ENCODE assay signal across 25 cellular contexts in genomic region chr7:52269669-52270068, GRCh38.
A peak's percentile ranks its signal among the peaks of the same experiment; 100 is the strongest.
DNase-seq lines count a peak whose midpoint lies in the region; ATAC-seq, FAIRE-seq and TF ChIP-seq lines count a peak whose summit lies in the region.
"Had no signal": no experiment of that assay in that cellular context is flagged by ENCODE, and none has a peak within 500 bp of the region (broad histone marks: within the 10 kb centered on the region; RNA-seq: fewer than 3 reads in every experiment).

No MANE protein-coding gene starts in this region.

- H3K4me2 ChIP-seq in astrocyte (ENCODE audit: low read length) (peak overlapping the region; percentile 0), endothelial cell of umbilical vein (ENCODE audit: insufficient read depth, low read length) (peak overlapping the region; percentile 97), smooth muscle cell (peak overlapping the region; percentile 21)
- H3K4me2 ChIP-seq: BLaER1 had no signal

- H3K9me1 ChIP-seq in endothelial cell of umbilical vein (replicated peaks; ENCODE audit: control insufficient read depth, extremely low read depth, insufficient read depth, low read length): no peaks in the 10 kb centered on the region

- no peaks in the 10 kb centered on the region for H3K36me3 ChIP-seq in astrocyte (ENCODE audit: insufficient read depth, low read length)
- no peaks in the 10 kb centered on the region for H3K36me3 ChIP-seq in endothelial cell of umbilical vein (ENCODE audit: control insufficient read depth in 2 of 2, extremely low read depth in 1 of 2, insufficient read depth in 2 of 2, low read length in 2 of 2)
- H3K36me3 ChIP-seq in smooth muscle cell (ENCODE audit: low read depth): no peaks in the 10 kb centered on the region
- H3K36me3 ChIP-seq: BLaER1, HAP-1 had no signal

- H3K36me3 Mint-ChIP-seq in astrocyte (ENCODE audit: low read depth, unreplicated experiment): no peaks in the 10 kb centered on the region
- H3K36me3 Mint-ChIP-seq: CD4-positive, CD25-positive, alpha-beta regulatory T cell; CD8-positive, alpha-beta T cell had no signal

- no peaks in the 10 kb centered on the region for H3K27me3 ChIP-seq in astrocyte (ENCODE audit: insufficient read depth, low read length)
- H3K27me3 ChIP-seq in endothelial cell of umbilical vein (ENCODE audit: control insufficient read depth in 2 of 2, insufficient read depth in 2 of 2, low read length in 2 of 2): no peaks in the 10 kb centered on the region
- H3K27me3 ChIP-seq in smooth muscle cell (ENCODE audit: low read depth): no peaks in the 10 kb centered on the region
- H3K27me3 ChIP-seq: BLaER1 had no signal

- no peak for ATAC-seq in HG03342 (IDR thresholded peaks at IDR 0.05; ENCODE audit: unreplicated experiment)
- ATAC-seq: CD8-positive, alpha-beta T cell had no signal

- no peaks in the 10 kb centered on the region for H3K9me3 ChIP-seq in astrocyte (ENCODE audit: insufficient read depth, low read depth, low read length)
- H3K9me3 ChIP-seq in endothelial cell of umbilical vein (replicated peaks; ENCODE audit: control insufficient read depth, insufficient read depth, low read length): no peaks in the 10 kb centered on the region
- no peaks in the 10 kb centered on the region for H3K9me3 ChIP-seq in smooth muscle cell (replicated peaks; ENCODE audit: low read depth)
- H3K9me3 ChIP-seq: Caco-2, HAP-1 had no signal

- WGBS in smooth muscle cell (ENCODE audit: low lambda C conversion rate): 48% methylated on average over 2 of the region's 2 CpGs

- H3K4me1 Mint-ChIP-seq in astrocyte (ENCODE audit: low read depth, unreplicated experiment): no peaks in the 10 kb centered on the region
- H3K4me1 Mint-ChIP-seq: B cell; CD4-positive, CD25-positive, alpha-beta regulatory T cell had no signal

- H2AFZ ChIP-seq in astrocyte (ENCODE audit: low read depth, low read length) (no peak overlapping the region), endothelial cell of umbilical vein (ENCODE audit: low read depth, low read length) (peak overlapping the region; percentile 21), smooth muscle cell (ENCODE audit: low read depth) (peak overlapping the region; percentile 12)

- intact Hi-C loops in endothelial cell of umbilical vein (cut with micrococcal nuclease): loop anchor here (1.0 to 2.0 kb wide), 5 partner anchors 251 to 978 kb away; no protein-coding TSS in a partner anchor

- no peaks in the 10 kb centered on the region for H3K79me2 ChIP-seq in astrocyte (ENCODE audit: insufficient read depth, low read length)
- H3K79me2 ChIP-seq in endothelial cell of umbilical vein (ENCODE audit: control insufficient read depth, insufficient read depth, low read length): no peaks in the 10 kb centered on the region
- no peaks in the 10 kb centered on the region for H3K79me2 ChIP-seq in smooth muscle cell (ENCODE audit: low read depth)

- no peaks in the 10 kb centered on the region for H3K9me3 Mint-ChIP-seq in astrocyte (ENCODE audit: unreplicated experiment)

- H3K27ac ChIP-seq in astrocyte (ENCODE audit: low read depth, low read length): no peak overlapping the region
- peak overlapping the region; percentile 85 for H3K27ac ChIP-seq in endothelial cell of umbilical vein (ENCODE audit: insufficient read depth, low read depth, low read length)
- H3K27ac ChIP-seq in smooth muscle cell (ENCODE audit: low read depth): peak overlapping the region; percentile 51
- H3K27ac ChIP-seq: 22Rv1, BLaER1, C4-2B had no signal

- CTCF ChIA-PET in endothelial cell of umbilical vein (lab: Charles Lee): interaction anchor here (0.7 to 2.1 kb wide), 5 partner anchors 8 to 839 kb away, joined by 3 to 13 read pairs (median 5); no protein-coding TSS in a partner anchor

- H3K4me3 Mint-ChIP-seq in astrocyte (ENCODE audit: unreplicated experiment): no peak overlapping the region
- H3K4me3 Mint-ChIP-seq: B cell; CD4-positive, CD25-positive, alpha-beta regulatory T cell; CD8-positive, alpha-beta T cell; HFFc6 had no signal

- FAIRE-seq in astrocyte (lab: Jason Lieb, UNC) (no peak), endothelial cell of umbilical vein (lab: Jason Lieb, UNC) (no peak)
- FAIRE-seq: A204.1, GM12891, GM18507, H54 had no signal

- BruUV-seq in endothelial cell of umbilical vein (replicated peaks; lab: Mats Ljungman, UMichigan): TSS peak; percentile 82

- H4K20me1 ChIP-seq in astrocyte (ENCODE audit: insufficient read depth, low read length) (no peaks in the 10 kb centered on the region), endothelial cell of umbilical vein (replicated peaks; ENCODE audit: control insufficient read depth, extremely low read depth, insufficient read depth, low read length) (no peaks in the 10 kb centered on the region), smooth muscle cell (ENCODE audit: low read depth) (no peaks in the 10 kb centered on the region)
- H4K20me1 ChIP-seq: BLaER1 had no signal

- H3K27me3 Mint-ChIP-seq in astrocyte (ENCODE audit: low read depth, unreplicated experiment): no peaks in the 10 kb centered on the region
- H3K27me3 Mint-ChIP-seq: B cell had no signal

- POLR2A ChIA-PET in endothelial cell of umbilical vein (lab: Charles Lee): interaction anchor here (0.7 to 1.3 kb wide), 2 partner anchors 19 to 850 kb away, joined by 3 to 4 read pairs; no protein-coding TSS in a partner anchor

- H3K4me3 ChIP-seq in astrocyte (ENCODE audit: insufficient read depth, low read depth, low read length) (no peak overlapping the region), endothelial cell of umbilical vein (replicated peaks in 1 of 3; ENCODE audit: insufficient read depth in 1 of 3, low read depth in 1 of 3, low read length in 3 of 3) (peak overlapping the region in 1 of 3 experiments; percentile 44), smooth muscle cell (no peak overlapping the region)
- H3K4me3 ChIP-seq: BLaER1, HAP-1 had no signal

- no peaks in the 10 kb centered on the region for H3F3A ChIP-seq in smooth muscle cell (ENCODE audit: low read depth)

- no peaks in the 10 kb centered on the region for H3K4me1 ChIP-seq in astrocyte (ENCODE audit: insufficient read depth, low read length)
- H3K4me1 ChIP-seq in endothelial cell of umbilical vein (ENCODE audit: control insufficient read depth, extremely low read depth, insufficient read depth, low read length): peaks cover 30% of the 10 kb centered on the region
- H3K4me1 ChIP-seq in smooth muscle cell (ENCODE audit: low read depth): peaks cover 3% of the 10 kb centered on the region
- H3K4me1 ChIP-seq: BLaER1, Caco-2, HAP-1 had no signal

- H3K27ac Mint-ChIP-seq in astrocyte (ENCODE audit: unreplicated experiment): no peak overlapping the region
- H3K27ac Mint-ChIP-seq: B cell; CD4-positive, CD25-positive, alpha-beta regulatory T cell; CD8-positive, alpha-beta T cell; HFFc6 had no signal

- DNase-seq in DMS53 (lab: John Stamatoyannopoulos, UW) (peak; percentile 17), DMS53 treated with DMSO at 0.1 percent for 48 hours (lab: John Stamatoyannopoulos, UW; ENCODE audit: unreplicated experiment) (no peak), astrocyte (ENCODE audit: low read depth) (no peak), endothelial cell of umbilical vein (ENCODE audit: low read depth, low spot score) (peak; percentile 76), smooth muscle cell (lab: John Stamatoyannopoulos, UW; ENCODE audit: unreplicated experiment) (no peak), OCI-M2 (lab: John Stamatoyannopoulos, UW; ENCODE audit: unreplicated experiment) (no peak), activated gamma-delta T cell (lab: John Stamatoyannopoulos, UW) (no peak)
- DNase-seq: Caco-2; CD4-positive, CD25-positive, alpha-beta regulatory T cell; CD8-positive, alpha-beta T cell; DMS153; DMS79 treated with DMSO at 0.1 percent for 48 hours; GF-D8; GOT3; HFFc6 had no signal

- dilution Hi-C loops in endothelial cell of umbilical vein (cut with MboI; ENCODE audit: extremely low pct_ligation_motif_present, low sequenced_read_pairs): no loop called here

- no peak for TF ChIP-seq CTCF in astrocyte (IDR thresholded peaks at IDR 0.05; ENCODE audit: insufficient read depth, low read depth, low read length)
- TF ChIP-seq CTCF in endothelial cell of umbilical vein (IDR thresholded peaks at IDR 0.05; ENCODE audit: extremely low read depth in 1 of 2, insufficient read depth in 1 of 2, low read depth in 1 of 2, low read length in 2 of 2): no peak
- TF ChIP-seq CTCF in smooth muscle cell (IDR thresholded peaks at IDR 0.05; ENCODE audit: borderline replicate concordance, insufficient read depth, poor library complexity, severe bottlenecking): no peak

- no peak overlapping the region for H3K9ac ChIP-seq in astrocyte (ENCODE audit: low read length)
- peak overlapping the region; percentile 87 for H3K9ac ChIP-seq in endothelial cell of umbilical vein (replicated peaks; ENCODE audit: extremely low read depth, insufficient read depth, low read length)
- no peak overlapping the region for H3K9ac ChIP-seq in smooth muscle cell (ENCODE audit: low read depth)
- H3K9ac ChIP-seq: BLaER1 had no signal

- no peak for TF ChIP-seq POLR2A in endothelial cell of umbilical vein (IDR thresholded peaks at IDR 0.05; ENCODE audit: low read depth, low read length)

TF ChIP-seq in endothelial cell of umbilical vein, 7 proteins besides CTCF, POLR2A, EP300 and RAD21:
- TF ChIP-seq EZH2 (IDR thresholded peaks at IDR 0.05; ENCODE audit: borderline replicate concordance, low read depth, low read length, severe bottlenecking) (no peak), JUN (IDR thresholded peaks at IDR 0.05; ENCODE audit: borderline replicate concordance, insufficient read depth, insufficient read length, low read depth) (peak; percentile 70), POLR2AphosphoS5 (IDR thresholded peaks at IDR 0.05; ENCODE audit: insufficient read depth, low read depth, low read length) (no peak), MAX (IDR thresholded peaks at IDR 0.05; ENCODE audit: insufficient read depth, insufficient read length) (no peak), MYC (IDR thresholded peaks at IDR 0.05; ENCODE audit: low read depth, low read length) (no peak), GATA2 (IDR thresholded peaks at IDR 0.05; ENCODE audit: insufficient read depth, insufficient read length, low read depth, low read length) (peak; percentile 31), FOS (IDR thresholded peaks at IDR 0.05; ENCODE audit: borderline replicate concordance, insufficient read depth, low read length) (peak; percentile 58)

Comparison
In these comparisons a context has a peak if more than half of its experiments do, and no peak if none do; other contexts are left out.
1. DNase-seq: peak in DMS53 (single experiment) and endothelial cell of umbilical vein (single experiment); none in DMS53 treated with DMSO at 0.1 percent for 48 hours (single experiment), astrocyte (single experiment), smooth muscle cell (single experiment), OCI-M2 (single experiment) and activated gamma-delta T cell (single experiment).
2. H3K4me2 ChIP-seq: peak in every context shown above with its lines; median percentile 97 in endothelial cell of umbilical vein; 21 in smooth muscle cell; 0 in astrocyte.